20 cellular contexts compared by ENCODE assay signal in the genomic region with DNA sequence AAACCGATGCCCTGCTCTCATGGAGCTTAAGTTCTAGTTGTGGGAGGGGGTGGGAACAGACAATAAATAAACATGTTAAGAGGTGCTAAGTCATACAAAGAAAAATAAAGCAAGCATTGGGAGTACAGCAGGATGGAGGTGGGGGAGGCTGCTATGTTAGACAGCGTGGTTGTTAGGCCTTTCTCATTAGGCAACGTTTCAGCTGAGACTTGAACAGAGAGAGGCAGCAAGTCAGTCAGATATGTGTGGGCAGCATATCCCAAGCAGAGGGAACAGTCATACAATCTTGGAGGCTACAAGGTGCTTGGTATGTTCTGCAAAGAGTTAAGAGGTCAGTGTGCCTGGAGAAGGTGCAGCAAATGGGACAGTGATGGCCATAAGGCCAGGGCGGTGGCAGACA.
A peak's percentile ranks its signal among the peaks of the same experiment; 100 is the strongest.
DNase-seq lines count a peak whose midpoint lies in the region; ATAC-seq, FAIRE-seq and TF ChIP-seq lines count a peak whose summit lies in the region.
"Had no signal": no experiment of that assay in that cellular context is flagged by ENCODE, and none has a peak within 500 bp of the region (broad histone marks: within the 10 kb centered on the region; RNA-seq: fewer than 3 reads in every experiment).

No MANE protein-coding gene starts in this region.

- H2AFZ ChIP-seq in osteoblast (ENCODE audit: low read length): no peak overlapping the region

- DNase-seq in HTR-8/SVneo (ENCODE audit: insufficient read length, low spot score): no peak
- peak; percentile 34 for DNase-seq in osteoblast (ENCODE audit: insufficient read length, low spot score, missing footprints)
- DNase-seq in urothelium cell line (ENCODE audit: low spot score): no peak
- DNase-seq: AML-193; Caco-2; Calu3; CD4-positive, alpha-beta T cell; CD8-positive, alpha-beta T cell; DMS79 treated with DMSO at 0.1 percent for 48 hours; GF-D8 had no signal

- H3K27me3 ChIP-seq in osteoblast (ENCODE audit: insufficient read depth, low read length): no peaks in the 10 kb centered on the region
- H3K27me3 ChIP-seq: BLaER1 treated with 17β-estradiol and CSF1 and Interleukin-3, amounts not matched to agents 10 nM and 100 nM had no signal

- no peaks in the 10 kb centered on the region for H3K4me1 ChIP-seq in osteoblast (ENCODE audit: insufficient read depth, low read length)
- H3K4me1 ChIP-seq: A549, Caco-2 had no signal

- H3K9me3 ChIP-seq in osteoblast (ENCODE audit: low read depth, low read length): no peaks in the 10 kb centered on the region
- H3K9me3 ChIP-seq: A549; BLaER1 treated with 17β-estradiol and CSF1 and Interleukin-3, amounts not matched to agents 10 nM and 100 nM; Caco-2 had no signal

- FAIRE-seq in HTR-8/SVneo (lab: Jason Lieb, UNC) (peak; percentile 92), urothelium cell line (lab: Jason Lieb, UNC) (peak; percentile 94)
- FAIRE-seq: A549, D721Med, G401.6, GM12891, GM19239 had no signal

- no peaks in the 10 kb centered on the region for H3K36me3 ChIP-seq in osteoblast (ENCODE audit: insufficient read depth, low read length)
- H3K36me3 ChIP-seq: BLaER1 treated with 17β-estradiol and CSF1 and Interleukin-3, amounts not matched to agents 10 nM and 100 nM had no signal

- no peaks in the 10 kb centered on the region for H3K79me2 ChIP-seq in osteoblast (ENCODE audit: insufficient read depth, low read length)

- ATAC-seq in HG02970 (IDR thresholded peaks at IDR 0.05; ENCODE audit: low FRiP score, unreplicated experiment): no peak
- no peak for ATAC-seq in HG03460 (IDR thresholded peaks at IDR 0.05; ENCODE audit: unreplicated experiment)
- ATAC-seq: A549; CD8-positive, alpha-beta T cell had no signal

- no peak for TF ChIP-seq CTCF in osteoblast (IDR thresholded peaks at IDR 0.05; ENCODE audit: extremely low read depth, low read depth, low read length)

- H3K4me2 ChIP-seq in osteoblast (ENCODE audit: insufficient read depth, low read length): no peak overlapping the region
- H3K4me2 ChIP-seq: A549 had no signal

- no peaks in the 10 kb centered on the region for H4K20me1 ChIP-seq in osteoblast (ENCODE audit: insufficient read depth, low read length)
- H4K20me1 ChIP-seq: BLaER1 treated with 17β-estradiol and CSF1 and Interleukin-3, amounts not matched to agents 10 nM and 100 nM had no signal

- H3K4me3 ChIP-seq in osteoblast (ENCODE audit: insufficient read depth, low read length): no peak overlapping the region
- H3K4me3 ChIP-seq: A549; BLaER1 treated with 17β-estradiol and CSF1 and Interleukin-3, amounts not matched to agents 10 nM and 100 nM had no signal

- no peak overlapping the region for H3K27ac ChIP-seq in osteoblast (ENCODE audit: low read depth, low read length)
- H3K27ac ChIP-seq: 22Rv1; A549; BLaER1 treated with 17β-estradiol and CSF1 and Interleukin-3, amounts not matched to agents 10 nM and 100 nM; C4-2B had no signal
